1 cellular context compared by ENCODE assay signal in genomic region chr12:49661191-49661590, GRCh38.
TF ChIP-seq lines count a peak whose summit lies in the region.

No MANE protein-coding gene starts in this region.

TF ChIP-seq in GM12878, 131 proteins besides CTCF, POLR2A, EP300 and RAD21 (continued from another document):
- TF ChIP-seq ETV6 (conservative IDR thresholded peaks at IDR 0.05 in 1 of 2, IDR thresholded peaks at IDR 0.05 in 1 of 2; ENCODE audit: borderline replicate concordance in 1 of 2, low read depth in 1 of 2) = 0 out of 4 replicates have a peak, but pooled peaks of 1 of the 2 experiments have one; percentile 33
- peak; percentile 16; the same call in 1 of the 2 replicates for TF ChIP-seq SMC3 (IDR thresholded peaks at IDR 0.05; ENCODE audit: borderline replicate concordance, low read length)
- peak; percentile 39 for TF ChIP-seq JUNB (IDR thresholded peaks at IDR 0.05)
- TF ChIP-seq BCL11A (IDR thresholded peaks at IDR 0.05; ENCODE audit: low read depth, low read length) = no peak
- no peak for TF ChIP-seq TARDBP (IDR thresholded peaks at IDR 0.05; ENCODE audit: borderline replicate concordance)
- TF ChIP-seq CREB1 (IDR thresholded peaks at IDR 0.05; ENCODE audit: low read depth) = peak; percentile 22; the same call in 1 of the 2 replicates
- no peak for TF ChIP-seq RBBP5 (conservative IDR thresholded peaks at IDR 0.05)
- no peak for TF ChIP-seq CREM (IDR thresholded peaks at IDR 0.05; ENCODE audit: low read depth)
- TF ChIP-seq RCOR1 (conservative IDR thresholded peaks at IDR 0.05; ENCODE audit: low read depth, low read length) = no peak
- no peak for TF ChIP-seq HSF1 (IDR thresholded peaks at IDR 0.05; ENCODE audit: low read depth, low read length)
- TF ChIP-seq NFIC (IDR thresholded peaks at IDR 0.05; ENCODE audit: low read depth, low read length) = no peak
- no peak for TF ChIP-seq HDGF (IDR thresholded peaks at IDR 0.05)
- no peak for TF ChIP-seq ZNF384 (IDR thresholded peaks at IDR 0.05; ENCODE audit: borderline replicate concordance, low read depth, low read length)
- TF ChIP-seq, protein P1, sequence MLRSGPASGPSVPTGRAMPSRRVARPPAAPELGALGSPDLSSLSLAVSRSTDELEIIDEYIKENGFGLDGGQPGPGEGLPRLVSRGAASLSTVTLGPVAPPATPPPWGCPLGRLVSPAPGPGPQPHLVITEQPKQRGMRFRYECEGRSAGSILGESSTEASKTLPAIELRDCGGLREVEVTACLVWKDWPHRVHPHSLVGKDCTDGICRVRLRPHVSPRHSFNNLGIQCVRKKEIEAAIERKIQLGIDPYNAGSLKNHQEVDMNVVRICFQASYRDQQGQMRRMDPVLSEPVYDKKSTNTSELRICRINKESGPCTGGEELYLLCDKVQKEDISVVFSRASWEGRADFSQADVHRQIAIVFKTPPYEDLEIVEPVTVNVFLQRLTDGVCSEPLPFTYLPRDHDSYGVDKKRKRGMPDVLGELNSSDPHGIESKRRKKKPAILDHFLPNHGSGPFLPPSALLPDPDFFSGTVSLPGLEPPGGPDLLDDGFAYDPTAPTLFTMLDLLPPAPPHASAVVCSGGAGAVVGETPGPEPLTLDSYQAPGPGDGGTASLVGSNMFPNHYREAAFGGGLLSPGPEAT (IDR thresholded peaks at IDR 0.05; ENCODE audit: low read depth) = no peak
- TF ChIP-seq NRF1 (conservative IDR thresholded peaks at IDR 0.05; ENCODE audit: low read depth, low read length) = no peak
- no peak for TF ChIP-seq SIN3A (IDR thresholded peaks at IDR 0.05; ENCODE audit: low read depth, low read length)
- TF ChIP-seq RELA (IDR thresholded peaks at IDR 0.05; ENCODE audit: borderline replicate concordance, partially characterized antibody) = no peak
- no peak for TF ChIP-seq WRNIP1 (IDR thresholded peaks at IDR 0.05; ENCODE audit: borderline replicate concordance, low read depth, low read length)
- TF ChIP-seq E4F1 (IDR thresholded peaks at IDR 0.05; ENCODE audit: borderline replicate concordance, partially characterized antibody) = no peak
- no peak for TF ChIP-seq ZZZ3 (IDR thresholded peaks at IDR 0.05; ENCODE audit: control insufficient read depth, insufficient read length, low read depth)
- no peak for TF ChIP-seq MLLT1 (IDR thresholded peaks at IDR 0.05)
- no peak for TF ChIP-seq IKZF1 (conservative IDR thresholded peaks at IDR 0.05)
- no peak for TF ChIP-seq YY1 (IDR thresholded peaks at IDR 0.05; ENCODE audit: low read depth, low read length)
- TF ChIP-seq RUNX3 (IDR thresholded peaks at IDR 0.05; ENCODE audit: low read length) = 0 out of 2 replicates have a peak, but pooled peaks have one; percentile 14
- no peak for TF ChIP-seq LARP7 (IDR thresholded peaks at IDR 0.05)
- peak; percentile 48; the same call in 1 of the 2 replicates for TF ChIP-seq EED (IDR thresholded peaks at IDR 0.05; ENCODE audit: low read depth)
- peak; percentile 70; the same call in 1 of the 2 replicates for TF ChIP-seq IRF4 (IDR thresholded peaks at IDR 0.05; ENCODE audit: low read depth, low read length)
- no peak for TF ChIP-seq JUND (IDR thresholded peaks at IDR 0.05; ENCODE audit: low read depth, low read length)
